ENCODE assay signal across 1 cellular context in the genomic region with DNA sequence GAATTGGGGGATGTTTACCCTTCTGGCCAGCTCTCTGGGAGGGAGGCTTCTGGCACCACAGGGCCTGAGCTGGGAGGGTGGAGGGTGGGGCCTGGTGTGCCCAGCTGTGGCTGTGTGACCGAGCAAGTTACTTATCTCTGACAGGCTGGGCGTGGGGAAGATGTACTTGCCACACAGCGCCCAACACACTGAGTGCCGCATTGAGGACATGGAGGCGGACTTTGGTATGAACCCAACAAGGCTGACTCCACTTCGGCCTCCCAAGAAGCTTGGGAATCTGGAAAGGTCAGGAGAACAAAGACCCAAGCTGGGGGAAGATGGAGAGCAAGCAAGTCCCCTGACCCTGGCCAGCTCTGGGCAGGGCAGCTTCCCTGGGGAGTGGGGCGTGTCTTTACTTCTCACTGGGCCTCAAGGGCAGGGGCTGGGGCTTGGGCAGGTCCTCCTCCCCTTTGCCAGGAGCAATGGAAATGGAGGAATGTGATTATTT.
TF ChIP-seq lines count a peak whose summit lies in the region.

No MANE protein-coding gene starts in this region.

TF ChIP-seq in H1, 55 proteins besides CTCF, POLR2A, EP300 and RAD21:
- TF ChIP-seq CTBP2 (IDR thresholded peaks at IDR 0.05; ENCODE audit: borderline replicate concordance, insufficient read depth, insufficient read length, low read length) (no peak), TCF12 (IDR thresholded peaks at IDR 0.05; ENCODE audit: low read depth, low read length) (no peak), SIX5 (IDR thresholded peaks at IDR 0.05; ENCODE audit: low read depth, low read length) (no peak), SAP30 (IDR thresholded peaks at IDR 0.05; ENCODE audit: insufficient read depth, insufficient replicate concordance, low read length) (no peak), RNF2 (IDR thresholded peaks at IDR 0.05; ENCODE audit: borderline replicate concordance, low read depth, low read length, missing control alignments, poor library complexity, severe bottlenecking) (no peak), CHD2 (IDR thresholded peaks at IDR 0.05; ENCODE audit: low read length) (no peak), CBX8 (IDR thresholded peaks at IDR 0.05; ENCODE audit: borderline replicate concordance, low read depth, low read length) (no peak), KDM5A (IDR thresholded peaks at IDR 0.05; ENCODE audit: low read length) (no peak), NANOG (IDR thresholded peaks at IDR 0.05; ENCODE audit: insufficient read depth, low read depth, low read length, poor library complexity, severe bottlenecking) (no peak), CHD1 (IDR thresholded peaks at IDR 0.05; ENCODE audit: low read depth, low read length) (no peak), FOSL1 (IDR thresholded peaks at IDR 0.05; ENCODE audit: insufficient read depth, low read depth, low read length) (no peak)
- TF ChIP-seq, protein P1, sequence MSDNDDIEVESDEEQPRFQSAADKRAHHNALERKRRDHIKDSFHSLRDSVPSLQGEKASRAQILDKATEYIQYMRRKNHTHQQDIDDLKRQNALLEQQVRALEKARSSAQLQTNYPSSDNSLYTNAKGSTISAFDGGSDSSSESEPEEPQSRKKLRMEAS (IDR thresholded peaks at IDR 0.05), result no peak
- TF ChIP-seq, protein P2, sequence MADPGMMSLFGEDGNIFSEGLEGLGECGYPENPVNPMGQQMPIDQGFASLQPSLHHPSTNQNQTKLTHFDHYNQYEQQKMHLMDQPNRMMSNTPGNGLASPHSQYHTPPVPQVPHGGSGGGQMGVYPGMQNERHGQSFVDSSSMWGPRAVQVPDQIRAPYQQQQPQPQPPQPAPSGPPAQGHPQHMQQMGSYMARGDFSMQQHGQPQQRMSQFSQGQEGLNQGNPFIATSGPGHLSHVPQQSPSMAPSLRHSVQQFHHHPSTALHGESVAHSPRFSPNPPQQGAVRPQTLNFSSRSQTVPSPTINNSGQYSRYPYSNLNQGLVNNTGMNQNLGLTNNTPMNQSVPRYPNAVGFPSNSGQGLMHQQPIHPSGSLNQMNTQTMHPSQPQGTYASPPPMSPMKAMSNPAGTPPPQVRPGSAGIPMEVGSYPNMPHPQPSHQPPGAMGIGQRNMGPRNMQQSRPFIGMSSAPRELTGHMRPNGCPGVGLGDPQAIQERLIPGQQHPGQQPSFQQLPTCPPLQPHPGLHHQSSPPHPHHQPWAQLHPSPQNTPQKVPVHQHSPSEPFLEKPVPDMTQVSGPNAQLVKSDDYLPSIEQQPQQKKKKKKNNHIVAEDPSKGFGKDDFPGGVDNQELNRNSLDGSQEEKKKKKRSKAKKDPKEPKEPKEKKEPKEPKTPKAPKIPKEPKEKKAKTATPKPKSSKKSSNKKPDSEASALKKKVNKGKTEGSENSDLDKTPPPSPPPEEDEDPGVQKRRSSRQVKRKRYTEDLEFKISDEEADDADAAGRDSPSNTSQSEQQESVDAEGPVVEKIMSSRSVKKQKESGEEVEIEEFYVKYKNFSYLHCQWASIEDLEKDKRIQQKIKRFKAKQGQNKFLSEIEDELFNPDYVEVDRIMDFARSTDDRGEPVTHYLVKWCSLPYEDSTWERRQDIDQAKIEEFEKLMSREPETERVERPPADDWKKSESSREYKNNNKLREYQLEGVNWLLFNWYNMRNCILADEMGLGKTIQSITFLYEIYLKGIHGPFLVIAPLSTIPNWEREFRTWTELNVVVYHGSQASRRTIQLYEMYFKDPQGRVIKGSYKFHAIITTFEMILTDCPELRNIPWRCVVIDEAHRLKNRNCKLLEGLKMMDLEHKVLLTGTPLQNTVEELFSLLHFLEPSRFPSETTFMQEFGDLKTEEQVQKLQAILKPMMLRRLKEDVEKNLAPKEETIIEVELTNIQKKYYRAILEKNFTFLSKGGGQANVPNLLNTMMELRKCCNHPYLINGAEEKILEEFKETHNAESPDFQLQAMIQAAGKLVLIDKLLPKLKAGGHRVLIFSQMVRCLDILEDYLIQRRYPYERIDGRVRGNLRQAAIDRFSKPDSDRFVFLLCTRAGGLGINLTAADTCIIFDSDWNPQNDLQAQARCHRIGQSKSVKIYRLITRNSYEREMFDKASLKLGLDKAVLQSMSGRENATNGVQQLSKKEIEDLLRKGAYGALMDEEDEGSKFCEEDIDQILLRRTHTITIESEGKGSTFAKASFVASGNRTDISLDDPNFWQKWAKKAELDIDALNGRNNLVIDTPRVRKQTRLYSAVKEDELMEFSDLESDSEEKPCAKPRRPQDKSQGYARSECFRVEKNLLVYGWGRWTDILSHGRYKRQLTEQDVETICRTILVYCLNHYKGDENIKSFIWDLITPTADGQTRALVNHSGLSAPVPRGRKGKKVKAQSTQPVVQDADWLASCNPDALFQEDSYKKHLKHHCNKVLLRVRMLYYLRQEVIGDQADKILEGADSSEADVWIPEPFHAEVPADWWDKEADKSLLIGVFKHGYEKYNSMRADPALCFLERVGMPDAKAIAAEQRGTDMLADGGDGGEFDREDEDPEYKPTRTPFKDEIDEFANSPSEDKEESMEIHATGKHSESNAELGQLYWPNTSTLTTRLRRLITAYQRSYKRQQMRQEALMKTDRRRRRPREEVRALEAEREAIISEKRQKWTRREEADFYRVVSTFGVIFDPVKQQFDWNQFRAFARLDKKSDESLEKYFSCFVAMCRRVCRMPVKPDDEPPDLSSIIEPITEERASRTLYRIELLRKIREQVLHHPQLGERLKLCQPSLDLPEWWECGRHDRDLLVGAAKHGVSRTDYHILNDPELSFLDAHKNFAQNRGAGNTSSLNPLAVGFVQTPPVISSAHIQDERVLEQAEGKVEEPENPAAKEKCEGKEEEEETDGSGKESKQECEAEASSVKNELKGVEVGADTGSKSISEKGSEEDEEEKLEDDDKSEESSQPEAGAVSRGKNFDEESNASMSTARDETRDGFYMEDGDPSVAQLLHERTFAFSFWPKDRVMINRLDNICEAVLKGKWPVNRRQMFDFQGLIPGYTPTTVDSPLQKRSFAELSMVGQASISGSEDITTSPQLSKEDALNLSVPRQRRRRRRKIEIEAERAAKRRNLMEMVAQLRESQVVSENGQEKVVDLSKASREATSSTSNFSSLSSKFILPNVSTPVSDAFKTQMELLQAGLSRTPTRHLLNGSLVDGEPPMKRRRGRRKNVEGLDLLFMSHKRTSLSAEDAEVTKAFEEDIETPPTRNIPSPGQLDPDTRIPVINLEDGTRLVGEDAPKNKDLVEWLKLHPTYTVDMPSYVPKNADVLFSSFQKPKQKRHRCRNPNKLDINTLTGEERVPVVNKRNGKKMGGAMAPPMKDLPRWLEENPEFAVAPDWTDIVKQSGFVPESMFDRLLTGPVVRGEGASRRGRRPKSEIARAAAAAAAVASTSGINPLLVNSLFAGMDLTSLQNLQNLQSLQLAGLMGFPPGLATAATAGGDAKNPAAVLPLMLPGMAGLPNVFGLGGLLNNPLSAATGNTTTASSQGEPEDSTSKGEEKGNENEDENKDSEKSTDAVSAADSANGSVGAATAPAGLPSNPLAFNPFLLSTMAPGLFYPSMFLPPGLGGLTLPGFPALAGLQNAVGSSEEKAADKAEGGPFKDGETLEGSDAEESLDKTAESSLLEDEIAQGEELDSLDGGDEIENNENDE (IDR thresholded peaks at IDR 0.05; ENCODE audit: insufficient replicate concordance, low read length), result no peak
